In the genomic region with DNA sequence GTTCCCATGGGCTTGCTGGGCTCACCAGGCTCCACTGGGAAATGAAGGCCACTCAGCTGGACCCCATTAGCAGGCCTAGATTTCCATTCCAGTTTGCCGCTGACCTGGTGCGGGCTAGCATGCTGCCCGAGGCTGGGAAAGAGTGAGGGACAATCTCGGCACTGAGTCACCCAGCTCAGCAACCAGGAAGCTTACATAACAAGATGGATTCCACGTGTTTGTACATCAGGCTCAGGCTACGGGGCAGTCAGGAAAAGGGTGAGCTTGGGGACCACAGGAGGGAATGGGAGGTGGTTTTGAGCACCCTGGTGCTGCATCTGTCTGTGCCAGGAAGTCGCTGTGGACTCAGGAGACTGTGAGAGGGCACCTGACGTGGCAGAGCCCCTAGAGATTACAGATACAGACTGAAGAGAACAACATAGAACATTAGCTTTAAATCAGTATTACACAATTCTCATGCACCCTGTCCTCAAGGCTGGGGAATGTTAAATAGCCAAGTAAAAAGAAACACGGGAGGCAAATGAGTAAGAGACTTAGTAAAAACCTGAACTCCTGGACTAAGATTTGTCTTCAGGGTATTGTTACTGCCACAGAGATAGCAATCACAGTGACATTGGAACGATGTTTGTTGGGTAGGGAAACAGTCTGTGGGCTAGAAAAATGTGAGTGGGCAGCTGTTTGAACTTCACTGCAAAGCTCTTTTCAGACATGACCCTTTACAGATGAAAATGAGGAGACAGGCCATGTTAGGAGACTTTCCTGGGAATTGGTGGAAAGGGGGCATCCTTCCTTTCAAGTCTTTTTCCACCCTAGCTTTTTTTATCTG, we compare ENCODE assay signal across 18 cellular contexts. TPM values are rescaled to one million over a fixed set of nuclear protein-coding genes. Genes with fewer than 3 reads are reported as not detected.
DNase-seq lines count a peak whose midpoint lies in the region; ATAC-seq and TF ChIP-seq lines count a peak whose summit lies in the region.
"Had no signal": no experiment of that assay in that cellular context is flagged by ENCODE, and none has a peak within 500 bp of the region (broad histone marks: within the 10 kb centered on the region; RNA-seq: fewer than 3 reads in every experiment).

No MANE protein-coding gene starts in this region.

- no peaks in the 10 kb centered on the region for H3K9me3 Mint-ChIP-seq in naive B cell
- H3K9me3 Mint-ChIP-seq in activated naive CD4-positive, alpha-beta T cell treated with anti-CD3 and anti-CD28 coated beads, Interleukin-2, amount 10 ng/mL, durations not matched to agents 7 days and 5 days: no peaks in the 10 kb centered on the region
- H3K9me3 Mint-ChIP-seq: naive thymus-derived CD8-positive, alpha-beta T cell; type B pancreatic cell had no signal

- intact Hi-C loops in breast epithelium (cut with DNase I; ENCODE audit: low total_unique reads): no loop called here
- intact Hi-C loops in aorta (cut with DNase I): no loop called here

- no peaks in the 10 kb centered on the region for H3K27me3 ChIP-seq in ACC112 (ENCODE audit: insufficient read depth, low read length)
- H3K27me3 ChIP-seq in breast epithelium: no peaks in the 10 kb centered on the region
- H3K27me3 ChIP-seq in aorta (ENCODE audit: control insufficient read depth in 1 of 2, insufficient read depth in 2 of 2, low read length in 1 of 2): no peaks in the 10 kb centered on the region

- TF ChIP-seq POLR2A in breast epithelium (IDR thresholded peaks at IDR 0.05): no peak

- WGBS in aorta, 2 donors: 78% methylated on average over 10 of the region's 10 CpGs

- H3K4me1 ChIP-seq in ACC112 (ENCODE audit: control insufficient read depth, insufficient read depth, low read length, unreplicated experiment): peaks cover 4% of the 10 kb centered on the region
- H3K4me1 ChIP-seq in breast epithelium: peaks cover 0 to 4% of the 10 kb centered on the region in 2 donors
- H3K4me1 ChIP-seq in aorta (ENCODE audit: control insufficient read depth in 1 of 2, insufficient read depth in 2 of 2, low read length in 2 of 2): no peaks in the 10 kb centered on the region

- CTCF ChIA-PET in activated naive CD4-positive, alpha-beta T cell treated with anti-CD3 and anti-CD28 coated beads, Interleukin-2, amount 10 ng/mL, durations not matched to agents 7 days and 5 days (lab: Charles Lee): no interaction called here

- no peaks in the 10 kb centered on the region for H3K79me2 ChIP-seq in ACC112 (ENCODE audit: control insufficient read depth, insufficient read depth, low read length, unreplicated experiment)

- TF ChIP-seq CTCF in breast epithelium (IDR thresholded peaks at IDR 0.05): no peak

- peak; percentile 56 for DNase-seq in HCEC 1CT
- DNase-seq in breast epithelium (ENCODE audit: low spot score in 2 of 2): peak; percentile 27 to 60
- no peak for DNase-seq in naive B cell
- DNase-seq in activated naive CD4-positive, alpha-beta T cell treated with anti-CD3 and anti-CD28 coated beads, Interleukin-2, amount 10 ng/mL, durations not matched to agents 7 days and 5 days: no peak
- no peak for DNase-seq in HT-29 (ENCODE audit: low spot score)
- no peak for DNase-seq in OCI-M1 (lab: John Stamatoyannopoulos, UW)
- no peak for DNase-seq in aorta
- DNase-seq: activated CD8-positive, alpha-beta memory T cell treated with anti-CD3 and anti-CD28 coated beads, Interleukin-2, amount 10 ng/mL, durations not matched to agents 7 days and 5 days; H7; kidney glomerular epithelial cell; naive thymus-derived CD8-positive, alpha-beta T cell; NCI-H146; NCI-H748 treated with DMSO at 0.1 percent for 48 hours; SIG-M5 had no signal

- peaks cover 0 to 16% (median 14%) of the 10 kb centered on the region in 3 donors for H3K27me3 Mint-ChIP-seq in naive B cell
- peaks cover 14% of the 10 kb centered on the region for H3K27me3 Mint-ChIP-seq in activated naive CD4-positive, alpha-beta T cell treated with anti-CD3 and anti-CD28 coated beads, Interleukin-2, amount 10 ng/mL, durations not matched to agents 7 days and 5 days

- H3K4me3 Mint-ChIP-seq in naive B cell: peak overlapping the region in 2 of 8 donors; percentile 53 to 59
- H3K4me3 Mint-ChIP-seq in activated naive CD4-positive, alpha-beta T cell treated with anti-CD3 and anti-CD28 coated beads, Interleukin-2, amount 10 ng/mL, durations not matched to agents 7 days and 5 days: no peak overlapping the region
- H3K4me3 Mint-ChIP-seq: activated CD8-positive, alpha-beta memory T cell treated with anti-CD3 and anti-CD28 coated beads, Interleukin-2, amount 10 ng/mL, durations not matched to agents 7 days and 5 days; activated naive CD8-positive, alpha-beta T cell; naive thymus-derived CD8-positive, alpha-beta T cell; type B pancreatic cell had no signal

- H3K4me3 ChIP-seq in ACC112 (ENCODE audit: low read depth, low read length): no peak overlapping the region
- H3K4me3 ChIP-seq in breast epithelium: peak overlapping the region in 1 of 3 donors; percentile 6
- H3K4me3 ChIP-seq in aorta (ENCODE audit: low read length in 2 of 2): no peak overlapping the region
- H3K4me3 ChIP-seq: coronary artery had no signal

- H3K9me3 ChIP-seq in breast epithelium: no peaks in the 10 kb centered on the region
- H3K9me3 ChIP-seq in aorta (ENCODE audit: control insufficient read depth, low read length): no peaks in the 10 kb centered on the region

- peaks cover 0 to 14% (median 10%) of the 10 kb centered on the region in 3 donors for H3K4me1 Mint-ChIP-seq in naive B cell
- H3K4me1 Mint-ChIP-seq in activated naive CD4-positive, alpha-beta T cell treated with anti-CD3 and anti-CD28 coated beads, Interleukin-2, amount 10 ng/mL, durations not matched to agents 7 days and 5 days: no peaks in the 10 kb centered on the region
- H3K4me1 Mint-ChIP-seq: activated CD8-positive, alpha-beta memory T cell treated with anti-CD3 and anti-CD28 coated beads, Interleukin-2, amount 10 ng/mL, durations not matched to agents 7 days and 5 days had no signal

- peak overlapping the region; percentile 85 for H2AFZ ChIP-seq in ACC112 (ENCODE audit: low read length, unreplicated experiment)

- peak overlapping the region; percentile 40 for H3K27ac ChIP-seq in ACC112 (ENCODE audit: low read depth, low read length)
- peak overlapping the region; percentile 85 to 89 for H3K27ac ChIP-seq in breast epithelium
- H3K27ac ChIP-seq in aorta (ENCODE audit: low read depth in 1 of 2, low read length in 2 of 2): no peak overlapping the region
- H3K27ac ChIP-seq: coronary artery had no signal

- H3K27ac Mint-ChIP-seq in naive B cell: peak overlapping the region in 4 of 6 donors; percentile 28 to 87 (median 54)
- no peak overlapping the region for H3K27ac Mint-ChIP-seq in activated naive CD4-positive, alpha-beta T cell treated with anti-CD3 and anti-CD28 coated beads, Interleukin-2, amount 10 ng/mL, durations not matched to agents 7 days and 5 days
- H3K27ac Mint-ChIP-seq: activated CD8-positive, alpha-beta memory T cell treated with anti-CD3 and anti-CD28 coated beads, Interleukin-2, amount 10 ng/mL, durations not matched to agents 7 days and 5 days; activated naive CD8-positive, alpha-beta T cell; type B pancreatic cell had no signal

- no peaks in the 10 kb centered on the region for H3K36me3 ChIP-seq in ACC112 (ENCODE audit: insufficient read depth, low read length)
- no peaks in the 10 kb centered on the region for H3K36me3 ChIP-seq in breast epithelium
- no peaks in the 10 kb centered on the region for H3K36me3 ChIP-seq in aorta (ENCODE audit: control insufficient read depth in 1 of 2, insufficient read depth in 2 of 2, low read length in 1 of 2)

- H3K36me3 Mint-ChIP-seq in naive B cell: no peaks in the 10 kb centered on the region
- H3K36me3 Mint-ChIP-seq in activated naive CD4-positive, alpha-beta T cell treated with anti-CD3 and anti-CD28 coated beads, Interleukin-2, amount 10 ng/mL, durations not matched to agents 7 days and 5 days: no peaks in the 10 kb centered on the region
- H3K36me3 Mint-ChIP-seq: activated CD8-positive, alpha-beta memory T cell treated with anti-CD3 and anti-CD28 coated beads, Interleukin-2, amount 10 ng/mL, durations not matched to agents 7 days and 5 days; activated naive CD8-positive, alpha-beta T cell; naive thymus-derived CD8-positive, alpha-beta T cell; type B pancreatic cell had no signal

- ATAC-seq in naive B cell (ENCODE audit: low read depth in 2 of 2) (peak in 1 of 2 donors; percentile 32), aorta (ENCODE audit: low FRiP score) (no peak)
- ATAC-seq: activated CD8-positive, alpha-beta memory T cell treated with anti-CD3 and anti-CD28 coated beads, Interleukin-2, amount 10 ng/mL, durations not matched to agents 7 days and 5 days; naive thymus-derived CD8-positive, alpha-beta T cell had no signal

RNA-seq across cellular contexts. Expression of a gene that starts 51.1 kb away (rescaled TPM):
- total RNA-seq in breast epithelium (over 10,000 TPM in 1 of 3 donors, 1,000 to 10,000 TPM in 2; 1,940 to 10,612 (median 2,824) TPM), aorta (100 to 1,000 TPM; 421 to 549 TPM)
- polyA plus RNA-seq in naive B cell (ENCODE audit: low read depth in 6 of 6) (10 to 100 TPM; 35.7 to 93.8 (median 65.5) TPM), aorta (100 to 1,000 TPM; 144 to 222 TPM)
- total RNA-seq in HT-29 (2014; rRNA removed; shearing (Covaris generic)): 212 and 243 TPM in 2 replicates

Comparison
In these comparisons a context has a peak if more than half of its experiments do, and no peak if none do; other contexts are left out.
1. H3K27ac ChIP-seq: peak in ACC112 (single experiment) and breast epithelium (2 of 2); none in aorta (0 of 2).
2. DNase-seq: peak in HCEC 1CT (single experiment) and breast epithelium (2 of 2); none in naive B cell (single experiment), activated naive CD4-positive, alpha-beta T cell treated with anti-CD3 and anti-CD28 coated beads, Interleukin-2, amount 10 ng/mL, durations not matched to agents 7 days and 5 days (single experiment), HT-29 (single experiment), OCI-M1 (single experiment) and aorta (0 of 2).